8 cellular contexts compared by ENCODE assay signal in the genomic region with DNA sequence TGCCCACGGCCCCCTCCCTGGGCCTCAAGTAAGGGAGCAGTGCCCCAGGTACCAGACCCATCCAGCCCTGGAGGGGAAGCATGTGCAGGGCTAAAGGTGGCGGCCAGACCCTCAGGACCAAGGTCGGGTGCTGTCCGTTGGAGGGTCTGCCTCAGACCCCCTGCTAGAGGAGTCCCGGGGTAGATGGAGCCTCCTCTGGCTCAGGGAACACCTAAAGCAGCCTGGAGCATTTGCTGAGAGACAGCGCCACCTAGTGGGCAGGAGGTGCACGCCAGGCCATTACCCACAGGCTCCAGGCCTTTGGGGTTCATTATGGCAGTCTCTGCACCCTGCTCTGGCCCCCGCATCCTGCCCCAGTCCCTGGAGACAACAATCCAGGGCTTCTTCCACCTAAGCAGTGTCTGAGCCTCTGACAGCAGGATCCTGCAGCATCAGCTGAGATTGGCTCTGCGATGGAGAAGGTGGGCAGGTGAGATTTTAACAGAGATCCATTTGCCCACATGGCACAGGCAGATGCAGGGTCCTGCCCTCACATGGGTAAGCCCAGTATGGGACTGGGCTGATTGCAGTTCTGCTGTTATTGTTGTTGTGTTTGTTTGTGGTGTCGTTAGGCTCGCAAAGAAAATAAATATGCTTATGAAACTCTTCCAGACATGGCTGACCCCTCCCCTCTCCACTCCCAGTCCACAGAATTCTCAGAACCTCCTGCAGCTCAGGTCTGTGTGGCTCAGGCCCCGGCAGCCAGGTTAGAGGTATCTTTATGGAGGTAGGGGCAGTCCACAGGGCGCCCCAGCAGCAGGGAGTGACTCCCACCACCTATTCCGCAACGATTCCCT. TPM values are rescaled to one million over a fixed set of nuclear protein-coding genes. Genes with fewer than 3 reads are reported as not detected.
DNase-seq lines count a peak whose midpoint lies in the region; ATAC-seq and TF ChIP-seq lines count a peak whose summit lies in the region.

No MANE protein-coding gene starts in this region.

- no peak overlapping the region for H3K4me3 Mint-ChIP-seq in natural killer cell treated with Interleukin-12 subunit alpha and Interleukin-12 subunit beta and Interleukin-15 and Interleukin-18, amount 100 ng/mL, for 72 hours

- intact Hi-C loops in OCI-LY7 (cut with micrococcal nuclease; ENCODE audit: unreplicated experiment): loop anchor here (1.0 kb wide), 4 partner anchors 83 to 240 kb away; no protein-coding TSS in a partner anchor
- intact Hi-C loops in esophagus squamous epithelium (cut with DNase I): loop anchor here (5.0 kb wide), 1 partner anchor 80 kb away; no protein-coding TSS in a partner anchor

- H3K27ac ChIP-seq in HL-60 (replicated peaks): no peak overlapping the region
- H3K27ac ChIP-seq in OCI-LY7 (ENCODE audit: low read depth, low read length, poor library complexity, severe bottlenecking): no peak overlapping the region
- peak overlapping the region in 2 of 4 donors; percentile 89 to 90 for H3K27ac ChIP-seq in esophagus squamous epithelium

- H3K9me2 ChIP-seq in OCI-LY7 (ENCODE audit: insufficient read depth, low read length): no peaks in the 10 kb centered on the region

- peaks cover 4 to 5% of the 10 kb centered on the region in 2 donors for H3K4me1 Mint-ChIP-seq in natural killer cell treated with Interleukin-12 subunit alpha and Interleukin-12 subunit beta and Interleukin-15 and Interleukin-18, amount 100 ng/mL, for 72 hours (ENCODE audit: low read depth in 2 of 2)

- no peak overlapping the region for H2AFZ ChIP-seq in OCI-LY7 (ENCODE audit: low read length)

- H3K27ac Mint-ChIP-seq in natural killer cell treated with Interleukin-12 subunit alpha and Interleukin-12 subunit beta and Interleukin-15 and Interleukin-18, amount 100 ng/mL, for 72 hours: no peak overlapping the region

- no peaks in the 10 kb centered on the region for H3K36me3 Mint-ChIP-seq in natural killer cell treated with Interleukin-12 subunit alpha and Interleukin-12 subunit beta and Interleukin-15 and Interleukin-18, amount 100 ng/mL, for 72 hours

- H3K36me3 ChIP-seq in OCI-LY7 (ENCODE audit: insufficient read depth, low read length) (no peaks in the 10 kb centered on the region), esophagus squamous epithelium (peaks cover 0 to 94% (median 18%) of the 10 kb centered on the region in 3 donors)

- POLR2A ChIA-PET in OCI-LY7 (lab: Charles Lee): interaction anchor here (0.5 to 7.4 kb wide), 6 partner anchors 17 to 150 kb away, joined by 3 to 141 read pairs (median 4); no protein-coding TSS in a partner anchor

- no TSS peak for BruUV-seq in OCI-LY7 (replicated peaks; lab: Mats Ljungman, UMichigan)

- DNase-seq in HL-60 (ENCODE audit: low read depth in 1 of 2, low spot score in 1 of 2) (peak in 1 of 2 experiments; percentile 78), OCI-LY7 (ENCODE audit: low spot score) (peak; percentile 87), activated T-cell treated with anti-CD3 and anti-CD28 coated beads for 48 hours (ENCODE audit: low read depth) (peak; percentile 79), esophagus squamous epithelium (lab: John Stamatoyannopoulos, UW) (peak; percentile 47), mesenteric fat pad (ENCODE audit: low spot score) (no peak)
- DNase-seq in natural killer cell treated with Interleukin-12 subunit alpha and Interleukin-12 subunit beta and Interleukin-15 and Interleukin-18, amount 100 ng/mL, for 72 hours (ENCODE audit: low spot score): peak; percentile 87
- peak; percentile 78 for DNase-seq in stimulated activated naive CD4-positive, alpha-beta T cell treated with Interleukin-2 at 50 U/mL for 16 hours (lab: John Stamatoyannopoulos, UW)

- TF ChIP-seq POLR2A in esophagus squamous epithelium (IDR thresholded peaks at IDR 0.05): no peak

- 0 out of 2 replicates have a peak overlapping the region, but pooled peaks have one; percentile 6 for H3K4me2 ChIP-seq in OCI-LY7 (ENCODE audit: low read length)

- TF ChIP-seq CTCF in GM12873 (IDR thresholded peaks at IDR 0.05; ENCODE audit: insufficient read depth, low read depth, low read length, missing control alignments) (peak; percentile 99), HL-60 (IDR thresholded peaks at IDR 0.05; ENCODE audit: insufficient read depth, low read length) (peak; percentile 97), OCI-LY7 (conservative IDR thresholded peaks at IDR 0.05; ENCODE audit: low read length) (peak; percentile 97), esophagus squamous epithelium (IDR thresholded peaks at IDR 0.05) (peak; percentile 92 to 99 (median 98))

- no peaks in the 10 kb centered on the region for H3K9me3 Mint-ChIP-seq in natural killer cell treated with Interleukin-12 subunit alpha and Interleukin-12 subunit beta and Interleukin-15 and Interleukin-18, amount 100 ng/mL, for 72 hours

- H4K20me1 ChIP-seq in OCI-LY7 (ENCODE audit: insufficient read depth, low read length): no peaks in the 10 kb centered on the region

- no peaks in the 10 kb centered on the region for H3K27me3 Mint-ChIP-seq in natural killer cell treated with Interleukin-12 subunit alpha and Interleukin-12 subunit beta and Interleukin-15 and Interleukin-18, amount 100 ng/mL, for 72 hours

- no peaks in the 10 kb centered on the region for H3K79me2 ChIP-seq in OCI-LY7 (ENCODE audit: insufficient read depth, low read depth, low read length)

- peak; percentile 87 to 88 for ATAC-seq in natural killer cell treated with Interleukin-12 subunit alpha and Interleukin-12 subunit beta and Interleukin-15 and Interleukin-18, amount 100 ng/mL, for 72 hours

- CTCF ChIA-PET in OCI-LY7 (lab: Charles Lee; ENCODE audit: unreplicated experiment): interaction anchor here (0.7 to 1.7 kb wide), 3 partner anchors 82 to 180 kb away, joined by 3 to 10 read pairs (median 5); no protein-coding TSS in a partner anchor

- H3K9me3 ChIP-seq in OCI-LY7 (ENCODE audit: low read length) (no peaks in the 10 kb centered on the region), esophagus squamous epithelium (no peaks in the 10 kb centered on the region)

- H3K4me3 ChIP-seq in HL-60 (replicated peaks; ENCODE audit: insufficient read depth, low read length): no peak overlapping the region
- H3K4me3 ChIP-seq in OCI-LY7 (ENCODE audit: low read depth, low read length, poor library complexity, severe bottlenecking): no peak overlapping the region
- no peak overlapping the region for H3K4me3 ChIP-seq in esophagus squamous epithelium

- H3K4me1 ChIP-seq in OCI-LY7 (ENCODE audit: insufficient read depth, low read length, poor library complexity, severe bottlenecking) (peaks cover 59% of the 10 kb centered on the region), esophagus squamous epithelium (peaks cover 12 to 79% (median 28%) of the 10 kb centered on the region in 3 donors)

- no peaks in the 10 kb centered on the region for H3K27me3 ChIP-seq in HL-60 (ENCODE audit: insufficient read depth, poor library complexity, severe bottlenecking)
- H3K27me3 ChIP-seq in esophagus squamous epithelium: no peaks in the 10 kb centered on the region

- 44 to 77% methylated on average over 6 to 11 of the region's 15 CpGs for WGBS in esophagus squamous epithelium, 2 donors

RNA-seq across cellular contexts. Expression of a gene that starts 42.4 kb away (rescaled TPM):
- total RNA-seq in OCI-LY7 (2014; rRNA removed; shearing (Covaris generic)): 9.6 and 14.7 TPM in 2 replicates
- 17.4 and 21.3 TPM in 2 replicates for total RNA-seq in OCI-LY7 (2022)
- total RNA-seq in esophagus squamous epithelium: 100 to 1,000 TPM in 2 of 4 donors, 10 to 100 TPM in 2; 76.1 to 186 (median 118) TPM
- 10 to 100 TPM; 12.5 to 18.7 TPM for total RNA-seq in natural killer cell treated with Interleukin-12 subunit alpha and Interleukin-12 subunit beta and Interleukin-15 and Interleukin-18, amount 100 ng/mL, for 72 hours
- 29.8 TPM for total RNA-seq in mesenteric fat pad

RNA-seq across cellular contexts. Expression of a gene that starts 43.9 kb away (rescaled TPM):
- total RNA-seq in OCI-LY7 (2014; rRNA removed; shearing (Covaris generic)): 49.4 and 58.6 TPM in 2 replicates
- total RNA-seq in OCI-LY7 (2022) (124 and 141 TPM in 2 replicates), esophagus squamous epithelium (10 to 100 TPM; 57.3 to 68.4 (median 65.3) TPM), mesenteric fat pad (43.6 TPM)
- total RNA-seq in natural killer cell treated with Interleukin-12 subunit alpha and Interleukin-12 subunit beta and Interleukin-15 and Interleukin-18, amount 100 ng/mL, for 72 hours: 10 to 100 TPM; 57.3 to 66.4 TPM
